ENCODE assay signal across 14 cellular contexts in genomic region chr16:15701975-15702970, GRCh38. TPM values are rescaled to one million over a fixed set of nuclear protein-coding genes. Genes with fewer than 3 reads are reported as not detected.
DNase-seq lines count a peak whose midpoint lies in the region; ATAC-seq and TF ChIP-seq lines count a peak whose summit lies in the region.
"Had no signal": no experiment of that assay in that cellular context is flagged by ENCODE, and none has a peak within 500 bp of the region (broad histone marks: within the 10 kb centered on the region; RNA-seq: fewer than 3 reads in every experiment).

No MANE protein-coding gene starts in this region.

- peaks cover 57% of the 10 kb centered on the region for H3K36me3 ChIP-seq in muscle layer of colon (ENCODE audit: insufficient read depth, low read length)

- no peaks in the 10 kb centered on the region for H3K9me3 Mint-ChIP-seq in HFFc6

- H3K4me3 ChIP-seq in AG10803 (ENCODE audit: low read length) (no peak overlapping the region), astrocyte of the spinal cord (ENCODE audit: low read depth, low read length) (no peak overlapping the region), muscle layer of colon (ENCODE audit: low read depth in 1 of 2, low read length in 2 of 2) (no peak overlapping the region)
- H3K4me3 ChIP-seq: psoas muscle had no signal

- H3K27ac ChIP-seq in muscle layer of colon (ENCODE audit: low read depth, low read length) = peak overlapping the region; percentile 74
- H3K27ac ChIP-seq: C4-2B, psoas muscle had no signal

- H3K9me3 ChIP-seq in muscle layer of colon (ENCODE audit: low read length) = no peaks in the 10 kb centered on the region
- H3K9me3 ChIP-seq: psoas muscle had no signal

- ATAC-seq in HG03432 (IDR thresholded peaks at IDR 0.05; ENCODE audit: unreplicated experiment) = no peak
- ATAC-seq in left colon = no peak
- ATAC-seq: psoas muscle had no signal

- peak overlapping the region; percentile 48 for H3K27ac Mint-ChIP-seq in HFFc6

- H3K9ac ChIP-seq in muscle layer of colon (ENCODE audit: low read length) = no peak overlapping the region

- intact Hi-C loops in left colon (cut with DNase I, micrococcal nuclease) = no loop called here

- peaks cover 22% of the 10 kb centered on the region for H3K4me1 Mint-ChIP-seq in HFFc6 (ENCODE audit: low read depth)

- in situ Hi-C loops in astrocyte of the spinal cord (cut with HindIII; ENCODE audit: low sequenced_read_pairs) = no loop called here

- peaks cover 15% of the 10 kb centered on the region; the same call in 1 of the 2 replicates for H3K36me3 Mint-ChIP-seq in HFFc6 (ENCODE audit: low read depth)

- H3K27me3 Mint-ChIP-seq in HFFc6 (ENCODE audit: insufficient read depth) = no peaks in the 10 kb centered on the region; the same call in 1 of the 2 replicates

- no peaks in the 10 kb centered on the region for H3K27me3 ChIP-seq in muscle layer of colon (ENCODE audit: control insufficient read depth in 1 of 2, insufficient read depth in 2 of 2, low read length in 2 of 2)

- TF ChIP-seq CTCF in AG10803 (conservative IDR thresholded peaks at IDR 0.05; ENCODE audit: low read length) (no peak), HFFc6 (IDR thresholded peaks at IDR 0.05) (no peak), astrocyte of the spinal cord (IDR thresholded peaks at IDR 0.05; ENCODE audit: low read depth, low read length) (no peak)

- H3K4me1 ChIP-seq in muscle layer of colon (ENCODE audit: insufficient read depth, low read length) = no peaks in the 10 kb centered on the region
- H3K4me1 ChIP-seq: psoas muscle had no signal

- H3K4me3 Mint-ChIP-seq in HFFc6 = no peak overlapping the region

- peak; percentile 32 for DNase-seq in AG10803 (ENCODE audit: low read depth)
- DNase-seq in HFFc6 = peak; percentile 50
- DNase-seq in astrocyte of the spinal cord (ENCODE audit: low read depth, low spot score) = peak; percentile 63
- no peak for DNase-seq in GM19240 (ENCODE audit: insufficient read length, low spot score)
- DNase-seq in left colon = no peak
- no peak for DNase-seq in KG1 (lab: John Stamatoyannopoulos, UW)
- DNase-seq: MM.1S; NCI-H2227 treated with DMSO at 0.1 percent for 48 hours; OCI-M1; psoas muscle; stimulated activated naive CD4-positive, alpha-beta T cell had no signal

RNA-seq across cellular contexts. Expression of gene NDE1, which starts 52.2 kb away (rescaled TPM):
- total RNA-seq in HFFc6 (2021; fragmentation: NEBNext Ultra II Directional; extraction: Animal tissue kit (Norgen Biotek cat#: 25700)) = 10 to 100 TPM; 40.6 to 61.0 (median 58.2) TPM
- 10 to 100 TPM; 24.8 to 30.9 TPM for total RNA-seq in left colon

RNA-seq across cellular contexts. Expression of gene MARF1, which starts 59.3 kb away (rescaled TPM):
- 10 to 100 TPM; 34.9 to 39.4 (median 38.5) TPM for total RNA-seq in HFFc6 (2021; fragmentation: NEBNext Ultra II Directional; extraction: Animal tissue kit (Norgen Biotek cat#: 25700))
- total RNA-seq in left colon = 10 to 100 TPM; 54.5 to 85.9 TPM

Comparison
In these comparisons a context has a peak if more than half of its experiments do, and no peak if none do; other contexts are left out.
1. DNase-seq: peak in AG10803 (single experiment), HFFc6 (single experiment) and astrocyte of the spinal cord (single experiment); none in GM19240 (single experiment), left colon (0 of 2) and KG1 (single experiment).